In genomic region chr9:136728080-136728547, GRCh38 we compare ENCODE assay signal across 8 cellular contexts. TPM values are rescaled to one million over a fixed set of nuclear protein-coding genes. Genes with fewer than 3 reads are reported as not detected.
DNase-seq lines count a peak whose midpoint lies in the region; ATAC-seq and TF ChIP-seq lines count a peak whose summit lies in the region.

No MANE protein-coding gene starts in this region.

- ATAC-seq in GM18520 (IDR thresholded peaks at IDR 0.05; ENCODE audit: unreplicated experiment) (peak; percentile 67), HG03095 (IDR thresholded peaks at IDR 0.05; ENCODE audit: unreplicated experiment) (peak; percentile 40)

- H3K4me1 ChIP-seq in A673 (ENCODE audit: insufficient read depth, low read length, poor library complexity, severe bottlenecking), result peaks cover 20% of the 10 kb centered on the region

- no peaks in the 10 kb centered on the region for H3K27me3 ChIP-seq in A673 (replicated peaks; ENCODE audit: insufficient read depth, low read depth, low read length, poor library complexity)
- H3K27me3 ChIP-seq in layer of hippocampus (ENCODE audit: control insufficient read depth, insufficient read depth, low read length), result no peaks in the 10 kb centered on the region

- no peaks in the 10 kb centered on the region for H3K9me3 ChIP-seq in A673 (ENCODE audit: low read depth, low read length, poor library complexity, severe bottlenecking)

- peak; percentile 85 for TF ChIP-seq CTCF in A673 (conservative IDR thresholded peaks at IDR 0.05; ENCODE audit: low read depth, low read length)

- intact Hi-C loops in A673 (cut with micrococcal nuclease; ENCODE audit: unreplicated experiment), result no loop called here

- H3K27ac ChIP-seq in A673 (ENCODE audit: low read depth, low read length, poor library complexity, severe bottlenecking), result peak overlapping the region; percentile 94
- peak overlapping the region; percentile 68 for H3K27ac ChIP-seq in layer of hippocampus (ENCODE audit: low read depth, low read length)

- DNase-seq in A673 (ENCODE audit: low spot score) (peak; percentile 92), NCI-H2227 treated with DMSO at 0.1 percent for 48 hours (lab: John Stamatoyannopoulos, UW) (peak; percentile 54), cerebellum (ENCODE audit: low spot score) (peak; percentile 88)
- DNase-seq in activated CD4-positive, CD25-positive, alpha-beta regulatory T cell treated with anti-CD3 and anti-CD28 coated beads, Interleukin-2, amount 50 U/mL, for 72 hours, result peak; percentile 97
- peak; percentile 87 to 94 for DNase-seq in stimulated activated CD4-positive, alpha-beta T cell treated with anti-CD3 and anti-CD28 coated beads, Interleukin-1b, Interleukin-23, amount 100 ng/mL, for 1 hour (ENCODE audit: low read depth in 2 of 2)

- H3K36me3 ChIP-seq in A673 (ENCODE audit: insufficient read depth, low read length, poor library complexity, severe bottlenecking), result peaks cover 37% of the 10 kb centered on the region

- no TSS peak for BruUV-seq in A673 (replicated peaks; lab: Mats Ljungman, UMichigan)

- H3K4me3 ChIP-seq in A673 (ENCODE audit: low read depth, low read length, poor library complexity, severe bottlenecking), result peak overlapping the region; percentile 95

- POLR2A ChIA-PET in A673 (lab: Charles Lee; ENCODE audit: low non-redundant PET), result no interaction called here

- CTCF ChIA-PET in A673 (lab: Charles Lee), result interaction anchor here (0.6 kb wide), 2 partner anchors 140 to 319 kb away, joined by 3 to 10 read pairs; no protein-coding TSS in a partner anchor

RNA-seq across cellular contexts. Expression of gene LCN10, which starts 14.6 kb away (rescaled TPM):
- total RNA-seq in A673 (2021) (0.15 and 0.35 TPM in 2 replicates), cerebellum (not detected)

RNA-seq across cellular contexts. Expression of gene DIPK1B, which starts 15.7 kb away (rescaled TPM):
- total RNA-seq in A673 (2021) (26.4 and 35.3 TPM in 2 replicates), cerebellum (24.1 TPM)

RNA-seq across cellular contexts. Expression of gene LCN6, which starts 20.2 kb away (rescaled TPM):
- total RNA-seq in A673 (2021) (not detected in 2 replicates), cerebellum (not detected)

RNA-seq across cellular contexts. Expression of gene LCN8, which starts 29.9 kb away (rescaled TPM):
- total RNA-seq in A673 (2021) (not detected in 2 replicates), cerebellum (not detected)

RNA-seq across cellular contexts. Expression of gene LCN15, which starts 36.2 kb away (rescaled TPM):
- not detected in 2 replicates for total RNA-seq in A673 (2021)
- total RNA-seq in cerebellum, result not detected

Comparison
In these comparisons a context has a peak if more than half of its experiments do, and no peak if none do; other contexts are left out.
1. Peak in every context shown above with its lines: DNase-seq, ATAC-seq, H3K4me3 ChIP-seq and H3K27ac ChIP-seq.